In genomic region chr18:77129150-77129551, GRCh38 we compare ENCODE assay signal across 8 cellular contexts. TPM values are rescaled to one million over a fixed set of nuclear protein-coding genes. Genes with fewer than 3 reads are reported as not detected.
DNase-seq lines count a peak whose midpoint lies in the region; ATAC-seq, FAIRE-seq and TF ChIP-seq lines count a peak whose summit lies in the region.

No MANE protein-coding gene starts in this region.

- POLR2A ChIA-PET in AG04450 (lab: Yijun Ruan, JAX), result no interaction called here

- no peak overlapping the region for H2AFZ ChIP-seq in mesenchymal stem cell (ENCODE audit: low read depth, low read length)

- H3K4me3 ChIP-seq in AG04450 (ENCODE audit: low read depth, low read length) (no peak overlapping the region), mesenchymal stem cell (ENCODE audit: insufficient read depth in 1 of 2, low read depth in 1 of 2, low read length in 2 of 2) (peak overlapping the region in 1 of 2 experiments; percentile 51)

- FAIRE-seq in GM19239 (lab: Jason Lieb, UNC), result peak; percentile 70

- H2BK12ac ChIP-seq in mesenchymal stem cell (ENCODE audit: low read length in 2 of 2), result peak overlapping the region in 1 of 2 experiments; percentile 19

- H3K18ac ChIP-seq in mesenchymal stem cell (ENCODE audit: low read depth in 1 of 2, low read length in 2 of 2), result no peak overlapping the region

- peak overlapping the region; percentile 11 for H2AK5ac ChIP-seq in mesenchymal stem cell (ENCODE audit: low read length, severe bottlenecking)

- no peak overlapping the region for H4K91ac ChIP-seq in mesenchymal stem cell (ENCODE audit: low read length)

- H3K23ac ChIP-seq in mesenchymal stem cell (ENCODE audit: low read length in 2 of 2), result no peak overlapping the region

- peak overlapping the region; percentile 47 for H3K27ac ChIP-seq in AG04450 (ENCODE audit: low read depth, low read length)
- H3K27ac ChIP-seq in mesenchymal stem cell (ENCODE audit: low read length, poor library complexity, severe bottlenecking), result peak overlapping the region; percentile 81

- no peak for ATAC-seq in GM19324 (IDR thresholded peaks at IDR 0.05; ENCODE audit: low FRiP score, unreplicated experiment)

- H3K79me1 ChIP-seq in mesenchymal stem cell (replicated peaks; ENCODE audit: low read length, poor library complexity, severe bottlenecking), result peaks cover 5% of the 10 kb centered on the region

- no peak overlapping the region for H2BK120ac ChIP-seq in mesenchymal stem cell (ENCODE audit: low read depth, low read length)

- no peaks in the 10 kb centered on the region; the same call in 1 of the 2 replicates for H3K9me3 ChIP-seq in AG04450 (ENCODE audit: control insufficient read depth, insufficient read depth, low read length)
- H3K9me3 ChIP-seq in mesenchymal stem cell (ENCODE audit: control insufficient read depth, low read length), result no peaks in the 10 kb centered on the region

- TF ChIP-seq CTCF in AG04450 (IDR thresholded peaks at IDR 0.05; ENCODE audit: low read depth, low read length), result no peak

- H3K4ac ChIP-seq in mesenchymal stem cell (ENCODE audit: low read depth in 1 of 2, low read length in 2 of 2), result peak overlapping the region in 1 of 2 experiments; percentile 68

- no peaks in the 10 kb centered on the region for H3K36me3 ChIP-seq in mesenchymal stem cell (ENCODE audit: control insufficient read depth in 1 of 2, insufficient read depth in 2 of 2, low read depth in 1 of 2, low read length in 2 of 2)

- WGBS in mesenchymal stem cell, result 31% methylated on average over 7 of the region's 7 CpGs

- CTCF ChIA-PET in AG04450 (lab: Charles Lee), result interaction anchor here (0.7 to 1.0 kb wide), 3 partner anchors 9 to 146 kb away, joined by 3 read pairs; no protein-coding TSS in a partner anchor

- peak overlapping the region; percentile 47 for H2BK5ac ChIP-seq in mesenchymal stem cell (ENCODE audit: low read depth, low read length, poor library complexity, severe bottlenecking)

- H3K14ac ChIP-seq in mesenchymal stem cell (ENCODE audit: low read length in 2 of 2), result peak overlapping the region in 1 of 2 experiments; percentile 90

- H4K8ac ChIP-seq in mesenchymal stem cell (ENCODE audit: low read length), result no peak overlapping the region

- H3K4me1 ChIP-seq in mesenchymal stem cell (ENCODE audit: control insufficient read depth, insufficient read depth, low read depth, low read length), result peaks cover 28% of the 10 kb centered on the region

- no peak overlapping the region for H3K4me2 ChIP-seq in mesenchymal stem cell (ENCODE audit: low read length, poor library complexity, severe bottlenecking)

- no peak overlapping the region for H2BK15ac ChIP-seq in mesenchymal stem cell (ENCODE audit: low read depth, poor library complexity, severe bottlenecking)

- DNase-seq in AG04450 (ENCODE audit: low read depth, low spot score) (peak; percentile 13), GM19239 (ENCODE audit: insufficient read length, low spot score) (no peak), amniotic epithelial cell (ENCODE audit: low read depth) (peak; percentile 96), mesenchymal stem cell (peak; percentile 78), MV-4-11 (lab: John Stamatoyannopoulos, UW) (no peak), nucleus accumbens (lab: John Stamatoyannopoulos, UW) (no peak), NCI-H2081 (lab: John Stamatoyannopoulos, UW) (no peak)

- H3K27me3 ChIP-seq in AG04450 (ENCODE audit: control insufficient read depth, insufficient read depth, low read length) (peaks cover 11% of the 10 kb centered on the region), mesenchymal stem cell (ENCODE audit: control insufficient read depth in 1 of 2, insufficient read depth in 1 of 2, low read length in 2 of 2) (no peaks in the 10 kb centered on the region)

- H3K9ac ChIP-seq in mesenchymal stem cell (ENCODE audit: low read length), result peak overlapping the region; percentile 85

RNA-seq across cellular contexts. Expression of gene MBP, which starts 3.4 kb away (rescaled TPM):
- 4.7 and 5.3 TPM in 2 replicates for polyA plus RNA-seq in AG04450 (2011; rRNA removed)
- 5.9 and 10.9 TPM in 2 replicates for polyA minus RNA-seq in AG04450 (2011; rRNA and poly(A)+ RNA removed)
- 7.6 TPM for polyA plus RNA-seq in mesenchymal stem cell (2013, experiment 1 of 2)
- 8.8 TPM for polyA plus RNA-seq in mesenchymal stem cell (2013, experiment 2 of 2)

Comparison
In these comparisons a context has a peak if more than half of its experiments do, and no peak if none do; other contexts are left out.
1. DNase-seq: peak in AG04450 (single experiment), amniotic epithelial cell (single experiment) and mesenchymal stem cell (single experiment); none in GM19239 (single experiment), MV-4-11 (single experiment), nucleus accumbens (0 of 56) and NCI-H2081 (0 of 2).